Comparison of ENCODE assay signal across 8 cellular contexts in genomic region chr5:52356311-52356918, GRCh38.
DNase-seq lines count a peak whose midpoint lies in the region; ATAC-seq and TF ChIP-seq lines count a peak whose summit lies in the region.

No MANE protein-coding gene starts in this region.

- no peaks in the 10 kb centered on the region for H3K9me3 Mint-ChIP-seq in nephron
- H3K9me3 Mint-ChIP-seq in stimulated activated naive B cell treated with anti-CD40 and anti-IgM and Interleukin-4, amounts not matched to agents 10 μg/mL and 1 μg/mL and 100 μg/mL, for 72 hours = no peaks in the 10 kb centered on the region

- in situ Hi-C loops in astrocyte of the spinal cord (cut with HindIII; ENCODE audit: low sequenced_read_pairs) = no loop called here

- peaks cover 6% of the 10 kb centered on the region for H3K27me3 Mint-ChIP-seq in nephron (ENCODE audit: low read depth)
- H3K27me3 Mint-ChIP-seq in stimulated activated naive B cell treated with anti-CD40 and anti-IgM and Interleukin-4, amounts not matched to agents 10 μg/mL and 1 μg/mL and 100 μg/mL, for 72 hours = no peaks in the 10 kb centered on the region

- DNase-seq in GM12864 (ENCODE audit: low read depth) (no peak), NCI-H146 (lab: John Stamatoyannopoulos, UW) (peak; percentile 74), astrocyte of the spinal cord (ENCODE audit: low read depth, low spot score) (peak; percentile 2), ecto neural progenitor cell (ENCODE audit: low spot score) (no peak), SKM-1 (lab: John Stamatoyannopoulos, UW; ENCODE audit: unreplicated experiment) (no peak), germinal center (ENCODE audit: low spot score) (no peak)
- no peak for DNase-seq in stimulated activated naive B cell treated with anti-CD40 and anti-IgM and Interleukin-4, amounts not matched to agents 10 μg/mL and 1 μg/mL and 100 μg/mL, for 72 hours

- no peaks in the 10 kb centered on the region for H3K36me3 Mint-ChIP-seq in nephron (ENCODE audit: low read depth)
- no peaks in the 10 kb centered on the region for H3K36me3 Mint-ChIP-seq in stimulated activated naive B cell treated with anti-CD40 and anti-IgM and Interleukin-4, amounts not matched to agents 10 μg/mL and 1 μg/mL and 100 μg/mL, for 72 hours

- ATAC-seq in stimulated activated naive B cell treated with anti-CD40 and anti-IgM and Interleukin-4, amounts not matched to agents 10 μg/mL and 1 μg/mL and 100 μg/mL, for 72 hours (replicated peaks) = no peak

- H3K4me3 ChIP-seq in GM12864 (ENCODE audit: low read depth, low read length) = no peak overlapping the region
- H3K4me3 ChIP-seq in astrocyte of the spinal cord (ENCODE audit: low read depth, low read length) = no peak overlapping the region

- TF ChIP-seq CTCF in GM12864 (IDR thresholded peaks at IDR 0.05; ENCODE audit: low read depth, low read length, missing control alignments) (peak; percentile 49), astrocyte of the spinal cord (IDR thresholded peaks at IDR 0.05; ENCODE audit: low read depth, low read length) (peak; percentile 56), nephron (IDR thresholded peaks at IDR 0.05; ENCODE audit: unreplicated experiment in 3 of 3) (peak; percentile 61 to 78 (median 62))

- no peak overlapping the region for H3K4me3 Mint-ChIP-seq in nephron
- no peak overlapping the region for H3K4me3 Mint-ChIP-seq in stimulated activated naive B cell treated with anti-CD40 and anti-IgM and Interleukin-4, amounts not matched to agents 10 μg/mL and 1 μg/mL and 100 μg/mL, for 72 hours

- H3K4me1 Mint-ChIP-seq in nephron = peaks cover 14% of the 10 kb centered on the region
- H3K4me1 Mint-ChIP-seq in stimulated activated naive B cell treated with anti-CD40 and anti-IgM and Interleukin-4, amounts not matched to agents 10 μg/mL and 1 μg/mL and 100 μg/mL, for 72 hours = no peaks in the 10 kb centered on the region

- H3K27ac Mint-ChIP-seq in nephron = no peak overlapping the region
- no peak overlapping the region for H3K27ac Mint-ChIP-seq in stimulated activated naive B cell treated with anti-CD40 and anti-IgM and Interleukin-4, amounts not matched to agents 10 μg/mL and 1 μg/mL and 100 μg/mL, for 72 hours

Comparison
In these comparisons a context has a peak if more than half of its experiments do, and no peak if none do; other contexts are left out.
1. DNase-seq: peak in NCI-H146 (single experiment) and astrocyte of the spinal cord (single experiment); none in GM12864 (single experiment), ecto neural progenitor cell (single experiment), SKM-1 (single experiment), germinal center (single experiment) and stimulated activated naive B cell treated with anti-CD40 and anti-IgM and Interleukin-4, amounts not matched to agents 10 μg/mL and 1 μg/mL and 100 μg/mL, for 72 hours (single experiment).
2. Peak in every context shown above with its lines, with median percentiles within 50 percentile points of each other: CTCF ChIP-seq.